9 cellular contexts compared by ENCODE assay signal in genomic region chr9:128161230-128161902, GRCh38. TPM values are rescaled to one million over a fixed set of nuclear protein-coding genes. Genes with fewer than 3 reads are reported as not detected.
A peak's percentile ranks its signal among the peaks of the same experiment; 100 is the strongest.
DNase-seq lines count a peak whose midpoint lies in the region; TF ChIP-seq lines count a peak whose summit lies in the region.
"Not testable (repeated sequence)": the region's sequence is repeated elsewhere in the genome, so short reads cannot be mapped to it uniquely, and the experiment has no call there.
"Had no signal": no experiment of that assay in that cellular context is flagged by ENCODE, and none has a peak within 500 bp of the region (broad histone marks: within the 10 kb centered on the region; RNA-seq: fewer than 3 reads in every experiment).

No MANE protein-coding gene starts in this region.

- H3K27me3 ChIP-seq in CD8-positive, alpha-beta memory T cell (ENCODE audit: insufficient read depth, low read length, poor library complexity, severe bottlenecking); MM.1S (replicated peaks; ENCODE audit: insufficient read depth, low read length); SU-DHL-6 (ENCODE audit: low read length); adipocyte (replicated peaks; ENCODE audit: control insufficient read depth, insufficient read depth, low read length); neuronal stem cell (ENCODE audit: control insufficient read depth in 3 of 3, insufficient read depth in 3 of 3, low read depth in 1 of 3, low read length in 3 of 3): not testable (repeated sequence)

- H3K4me1 ChIP-seq in CD8-positive, alpha-beta memory T cell (ENCODE audit: insufficient read depth, low read length) = peaks cover 21% of the 10 kb centered on the region
- H3K4me1 ChIP-seq in MM.1S (ENCODE audit: low read length) = not testable (repeated sequence)
- H3K4me1 ChIP-seq in adipocyte (ENCODE audit: control insufficient read depth, insufficient read depth, low read length) = peaks cover 31% of the 10 kb centered on the region
- peaks cover 4 to 16% of the 10 kb centered on the region in 2 donors for H3K4me1 ChIP-seq in neuronal stem cell (ENCODE audit: control insufficient read depth in 2 of 2, insufficient read depth in 1 of 2, low read depth in 1 of 2, low read length in 2 of 2)

- not testable (repeated sequence) for H3K9me3 Mint-ChIP-seq in CD8-positive, alpha-beta memory T cell; glutamatergic neuron (ENCODE audit: unreplicated experiment)

- H3K4ac ChIP-seq in neuronal stem cell (ENCODE audit: low read length) = not testable (repeated sequence)

- not testable (repeated sequence) for H3K27me3 Mint-ChIP-seq in CD8-positive, alpha-beta memory T cell; glutamatergic neuron (ENCODE audit: unreplicated experiment)

- H3K36me3 Mint-ChIP-seq in CD8-positive, alpha-beta memory T cell = peaks cover 0 to 34% (median 6%) of the 10 kb centered on the region in 3 donors
- not testable (repeated sequence) for H3K36me3 Mint-ChIP-seq in glutamatergic neuron (ENCODE audit: unreplicated experiment)

- not testable (repeated sequence) for H4K20me1 ChIP-seq in MM.1S (ENCODE audit: insufficient read depth, low read length); SU-DHL-6 (ENCODE audit: low read depth, low read length)

- not testable (repeated sequence) for DNase-seq in CD8-positive, alpha-beta memory T cell; MM.1S; adipocyte (ENCODE audit: low read depth); glutamatergic neuron; neuronal stem cell (ENCODE audit: low spot score)

- H3K36me3 ChIP-seq in CD8-positive, alpha-beta memory T cell (ENCODE audit: insufficient read depth, low read length); MM.1S (replicated peaks; ENCODE audit: insufficient read depth, low read length); SU-DHL-6 (ENCODE audit: low read length): not testable (repeated sequence)
- peaks cover 24% of the 10 kb centered on the region for H3K36me3 ChIP-seq in adipocyte (ENCODE audit: control insufficient read depth, insufficient read depth, low read length, severe bottlenecking)
- peaks cover 29 to 37% of the 10 kb centered on the region in 2 donors for H3K36me3 ChIP-seq in neuronal stem cell (replicated peaks in 1 of 2; ENCODE audit: control insufficient read depth in 2 of 2, insufficient read depth in 2 of 2, low read length in 2 of 2)

- CTCF ChIA-PET in CD8-positive, alpha-beta memory T cell (lab: Charles Lee) = interaction anchor here (1.0 to 1.8 kb wide), 2 partner anchors 33 to 43 kb away, joined by 3 to 6 read pairs; no protein-coding TSS in a partner anchor

- not testable (repeated sequence) for H2AFZ ChIP-seq in MM.1S (ENCODE audit: low read length); SU-DHL-6 (ENCODE audit: low read depth, low read length, severe bottlenecking); neuronal stem cell (ENCODE audit: low read length)

- H3K14ac ChIP-seq in neuronal stem cell (ENCODE audit: low read length) = not testable (repeated sequence)

- H4K91ac ChIP-seq in neuronal stem cell (ENCODE audit: low read depth, low read length, poor library complexity) = not testable (repeated sequence)

- H3K27ac Mint-ChIP-seq in CD8-positive, alpha-beta memory T cell = peak overlapping the region in 6 of 8 donors; percentile 28 to 95 (median 74)
- peak overlapping the region; percentile 72 for H3K27ac Mint-ChIP-seq in glutamatergic neuron (ENCODE audit: unreplicated experiment)

- not testable (repeated sequence) for H3K9me2 ChIP-seq in MM.1S (replicated peaks; ENCODE audit: insufficient read depth, low read length); SU-DHL-6 (replicated peaks; ENCODE audit: insufficient read depth, low read length)

- not testable (repeated sequence) for H3K9me3 ChIP-seq in CD8-positive, alpha-beta memory T cell (ENCODE audit: low read length); MM.1S (replicated peaks; ENCODE audit: insufficient read depth, low read length); SU-DHL-6 (ENCODE audit: insufficient read depth, low read length); adipocyte (ENCODE audit: control insufficient read depth, low read length); neuronal stem cell (replicated peaks in 1 of 2; ENCODE audit: control insufficient read depth in 2 of 2, insufficient read depth in 1 of 2, low read depth in 1 of 2, low read length in 2 of 2)

- H3K4me1 Mint-ChIP-seq in CD8-positive, alpha-beta memory T cell = peaks cover 15 to 28% (median 24%) of the 10 kb centered on the region in 3 donors
- not testable (repeated sequence) for H3K4me1 Mint-ChIP-seq in glutamatergic neuron (ENCODE audit: low read depth, unreplicated experiment)

- H3K18ac ChIP-seq in neuronal stem cell (ENCODE audit: low read length) = not testable (repeated sequence)

- H2BK15ac ChIP-seq in neuronal stem cell (ENCODE audit: low read length) = not testable (repeated sequence)

- not testable (repeated sequence) for H4K8ac ChIP-seq in neuronal stem cell (ENCODE audit: low read depth, low read length)

- H2BK120ac ChIP-seq in neuronal stem cell (ENCODE audit: low read depth, low read length) = not testable (repeated sequence)

- POLR2A ChIA-PET in CD8-positive, alpha-beta memory T cell (lab: Charles Lee) = interaction anchor here (2.1 to 3.4 kb wide), 2 partner anchors 29 to 33 kb away, joined by 9 to 13 read pairs; partner anchors contain the start of gene CIZ1

- H3K23ac ChIP-seq in neuronal stem cell (ENCODE audit: low read depth, low read length, poor library complexity) = not testable (repeated sequence)

- H3K4me2 ChIP-seq in MM.1S (ENCODE audit: low read depth, low read length) (peak overlapping the region; percentile 88), SU-DHL-6 (ENCODE audit: low read depth, low read length, poor library complexity, severe bottlenecking) (peak overlapping the region; percentile 65)
- H3K4me2 ChIP-seq in neuronal stem cell (ENCODE audit: insufficient read depth, low read length, poor library complexity, severe bottlenecking) = not testable (repeated sequence)

- H3K9ac ChIP-seq in MM.1S (ENCODE audit: low read length) = peak overlapping the region; percentile 90; the same call in 1 of the 2 replicates
- H3K9ac ChIP-seq in SU-DHL-6 (ENCODE audit: low read length) = peak overlapping the region; percentile 86
- peak overlapping the region; percentile 91 for H3K9ac ChIP-seq in adipocyte (ENCODE audit: low read length)
- not testable (repeated sequence) for H3K9ac ChIP-seq in neuronal stem cell (ENCODE audit: low read depth, low read length, poor library complexity)

- peak overlapping the region; percentile 78 to 93 (median 85) for H3K4me3 Mint-ChIP-seq in CD8-positive, alpha-beta memory T cell
- peak overlapping the region; percentile 82 for H3K4me3 Mint-ChIP-seq in glutamatergic neuron (ENCODE audit: unreplicated experiment)

- not testable (repeated sequence) for H2BK12ac ChIP-seq in neuronal stem cell (ENCODE audit: low read length)

- H3K27ac ChIP-seq in CD8-positive, alpha-beta memory T cell (ENCODE audit: low read depth, low read length); MM.1S (ENCODE audit: low read length); SU-DHL-6 (ENCODE audit: low read depth, low read length); neuronal stem cell (replicated peaks; ENCODE audit: low read length): not testable (repeated sequence)

- H3K79me1 ChIP-seq in neuronal stem cell (ENCODE audit: low read depth, low read length) = peaks cover 12% of the 10 kb centered on the region

- H3K4me3 ChIP-seq in CD8-positive, alpha-beta memory T cell (ENCODE audit: low read length) = peak overlapping the region; percentile 98
- H3K4me3 ChIP-seq in MM.1S (ENCODE audit: low read length) = peak overlapping the region; percentile 95; the same call in 1 of the 2 replicates
- peak overlapping the region; percentile 90 for H3K4me3 ChIP-seq in SU-DHL-6 (ENCODE audit: insufficient read depth, low read length, poor library complexity, severe bottlenecking)
- H3K4me3 ChIP-seq in adipocyte (ENCODE audit: low read length) = peak overlapping the region; percentile 94
- H3K4me3 ChIP-seq in neuronal stem cell (ENCODE audit: low read length in 2 of 2) = peak overlapping the region; percentile 40 to 93

- H3K79me2 ChIP-seq in MM.1S (ENCODE audit: low read length); SU-DHL-6 (ENCODE audit: insufficient read depth, low read length): not testable (repeated sequence)

- H3F3A ChIP-seq in MM.1S (ENCODE audit: insufficient read depth, low read length); SU-DHL-6 (ENCODE audit: insufficient read depth): not testable (repeated sequence)

- not testable (repeated sequence) for TF ChIP-seq CTCF in MM.1S (IDR thresholded peaks at IDR 0.05; ENCODE audit: low read length); SU-DHL-6 (IDR thresholded peaks at IDR 0.05; ENCODE audit: insufficient read depth, low read length, poor library complexity, severe bottlenecking); glutamatergic neuron (IDR thresholded peaks at IDR 0.05; ENCODE audit: partially characterized antibody, unreplicated experiment)

- no CpG with 5 or more reads among the region's 13 CpGs for WGBS in neuronal stem cell (ENCODE audit: extremely low coverage in 2 of 2, insufficient read length in 2 of 2, insufficient replicate concordance in 1 of 2), 2 donors

- H2AK5ac ChIP-seq in neuronal stem cell (ENCODE audit: low read depth, low read length) = not testable (repeated sequence)

- not testable (repeated sequence) for H2BK5ac ChIP-seq in neuronal stem cell (ENCODE audit: low read length)

RNA-seq across cellular contexts. Expression of gene BBLN, which starts 1.3 kb away (rescaled TPM):
- 10 to 100 TPM; 75.5 to 78.4 TPM for total RNA-seq in CD8-positive, alpha-beta memory T cell
- 137 TPM for polyA plus RNA-seq in CD8-positive, alpha-beta memory T cell
- 147 TPM for total RNA-seq in glutamatergic neuron (ENCODE audit: unreplicated experiment)
- 95.6 TPM for polyA plus RNA-seq in neuronal stem cell (2013, experiment 1 of 2)
- polyA plus RNA-seq in neuronal stem cell (2013, experiment 2 of 2) = 101 TPM

RNA-seq across cellular contexts. Expression of gene LCN2, which starts 12.1 kb away (rescaled TPM):
- total RNA-seq in CD8-positive, alpha-beta memory T cell = not detected
- not detected for polyA plus RNA-seq in CD8-positive, alpha-beta memory T cell
- not detected for total RNA-seq in glutamatergic neuron (ENCODE audit: unreplicated experiment)
- polyA plus RNA-seq in neuronal stem cell (2013, experiment 1 of 2) = 0.08 TPM
- polyA plus RNA-seq in neuronal stem cell (2013, experiment 2 of 2) = 0.10 TPM
- total RNA-seq: occipital lobe; T-helper 1 cell treated with Interleukin-12 subunit alpha and Interleukin-12 subunit beta and Interleukin-4 antibody, amounts not matched to agents 30 ng/mL and 1 ng/mL, for 36 hours had no signal
- polyA plus RNA-seq: BJ had no signal

RNA-seq across cellular contexts. Expression of gene CIZ1, which starts 30.0 kb away (rescaled TPM):
- total RNA-seq in CD8-positive, alpha-beta memory T cell = 100 to 1,000 TPM; 114 to 125 TPM
- 35.2 TPM for polyA plus RNA-seq in CD8-positive, alpha-beta memory T cell
- total RNA-seq in glutamatergic neuron (ENCODE audit: unreplicated experiment) = 174 TPM
- 120 TPM for polyA plus RNA-seq in neuronal stem cell (2013, experiment 1 of 2)
- 119 TPM for polyA plus RNA-seq in neuronal stem cell (2013, experiment 2 of 2)

RNA-seq across cellular contexts. Expression of gene PTGES2, which starts 33.8 kb away (rescaled TPM):
- total RNA-seq in CD8-positive, alpha-beta memory T cell = 10 to 100 TPM; 67.0 to 68.3 TPM
- polyA plus RNA-seq in CD8-positive, alpha-beta memory T cell = 51.7 TPM
- total RNA-seq in glutamatergic neuron (ENCODE audit: unreplicated experiment) = 85.1 TPM
- polyA plus RNA-seq in neuronal stem cell (2013, experiment 1 of 2) = 19.0 TPM
- polyA plus RNA-seq in neuronal stem cell (2013, experiment 2 of 2) = 21.6 TPM

RNA-seq across cellular contexts. Expression of gene DNM1, which starts 41.8 kb away (rescaled TPM):
- under 1 TPM; 0.26 to 0.66 TPM for total RNA-seq in CD8-positive, alpha-beta memory T cell
- polyA plus RNA-seq in CD8-positive, alpha-beta memory T cell = 0.18 TPM
- 276 TPM for total RNA-seq in glutamatergic neuron (ENCODE audit: unreplicated experiment)
- polyA plus RNA-seq in neuronal stem cell (2013, experiment 1 of 2) = 46.5 TPM
- polyA plus RNA-seq in neuronal stem cell (2013, experiment 2 of 2) = 48.3 TPM
